Comparison of ENCODE assay signal across 27 cellular contexts in genomic region chr18:9410515-9410914, GRCh38.
"Had no signal": no experiment of that assay in that cellular context is flagged by ENCODE, and none has a peak within 500 bp of the region (broad histone marks: within the 10 kb centered on the region; RNA-seq: fewer than 3 reads in every experiment).

No MANE protein-coding gene starts in this region.

- DNase-seq: colonic mucosa; effector memory CD8-positive, alpha-beta T cell; erythroblast; esophagus squamous epithelium; foreskin melanocyte; glutamatergic neuron; heart right ventricle; hippocampal formation; left cardiac atrium; left lung; naive thymus-derived CD8-positive, alpha-beta T cell; nephron progenitor cell; nucleus accumbens; ovary; posterior cingulate gyrus; psoas muscle; right cardiac atrium; sigmoid colon; stimulated activated CD4-positive, alpha-beta T cell treated with anti-CD3 and anti-CD28 coated beads, Interleukin-2, amount 100 ng/mL, for 24 hours; stimulated activated CD4-positive, alpha-beta T cell treated with anti-CD3 and anti-CD28 coated beads, Interleukin-4, amount 100 ng/mL, for 24 hours; stimulated activated naive CD8-positive, alpha-beta T cell treated with anti-CD3 and anti-CD28 coated beads, Interleukin-15, Interleukin-2, amounts not matched to agents 100 U/mL and 50 U/mL, for 24 hours; substantia nigra; testis; tibial artery had no signal

- H3K27me3 Mint-ChIP-seq: dendritic cell treated with granulocyte-macrophage colony-stimulating factor and Interleukin-4, amounts not matched to agents 40 ng/mL and 50 ng/mL, for 4 days; stimulated activated memory B cell treated with anti-CD40 and anti-IgM and Interleukin-4, amounts not matched to agents 10 μg/mL and 1 μg/mL and 100 μg/mL, for 72 hours; type B pancreatic cell had no signal

- H3K4me3 Mint-ChIP-seq: dendritic cell treated with granulocyte-macrophage colony-stimulating factor and Interleukin-4, amounts not matched to agents 40 ng/mL and 50 ng/mL, for 4 days; effector memory CD8-positive, alpha-beta T cell; naive thymus-derived CD8-positive, alpha-beta T cell; nephron progenitor cell; stimulated activated memory B cell treated with anti-CD40 and anti-IgM and Interleukin-4, amounts not matched to agents 10 μg/mL and 1 μg/mL and 100 μg/mL, for 72 hours; type B pancreatic cell had no signal

- H3K4me3 ChIP-seq: colonic mucosa, esophagus squamous epithelium, heart right ventricle, left lung, ovary, psoas muscle, sigmoid colon, testis, tibial artery had no signal

- H3K4me1 Mint-ChIP-seq: stimulated activated memory B cell treated with anti-CD40 and anti-IgM and Interleukin-4, amounts not matched to agents 10 μg/mL and 1 μg/mL and 100 μg/mL, for 72 hours had no signal

- H3K4me1 ChIP-seq: colonic mucosa, heart right ventricle, left lung, psoas muscle, sigmoid colon, testis, tibial artery had no signal

- H3K27ac ChIP-seq: colonic mucosa, esophagus squamous epithelium, heart right ventricle, left lung, ovary, psoas muscle, sigmoid colon, testis, tibial artery had no signal

- H3K27me3 ChIP-seq: colonic mucosa, esophagus squamous epithelium, heart right ventricle, left lung, ovary, sigmoid colon, testis, tibial artery had no signal

- H3K36me3 Mint-ChIP-seq: stimulated activated memory B cell treated with anti-CD40 and anti-IgM and Interleukin-4, amounts not matched to agents 10 μg/mL and 1 μg/mL and 100 μg/mL, for 72 hours had no signal

- H3K36me3 ChIP-seq: colonic mucosa, esophagus squamous epithelium, heart right ventricle, left lung, ovary, sigmoid colon, tibial artery had no signal

- ATAC-seq: effector memory CD8-positive, alpha-beta T cell; heart right ventricle; left cardiac atrium; left lung; naive thymus-derived CD8-positive, alpha-beta T cell; psoas muscle; right cardiac atrium; stimulated activated memory B cell treated with anti-CD40 and anti-IgM and Interleukin-4, amounts not matched to agents 10 μg/mL and 1 μg/mL and 100 μg/mL, for 72 hours; stimulated activated naive CD8-positive, alpha-beta T cell treated with anti-CD3 and anti-CD28 coated beads, Interleukin-15, Interleukin-2, amounts not matched to agents 100 U/mL and 50 U/mL, for 24 hours had no signal

- H3K27ac Mint-ChIP-seq: dendritic cell treated with granulocyte-macrophage colony-stimulating factor and Interleukin-4, amounts not matched to agents 40 ng/mL and 50 ng/mL, for 4 days; effector memory CD8-positive, alpha-beta T cell; naive thymus-derived CD8-positive, alpha-beta T cell; nephron progenitor cell; stimulated activated memory B cell treated with anti-CD40 and anti-IgM and Interleukin-4, amounts not matched to agents 10 μg/mL and 1 μg/mL and 100 μg/mL, for 72 hours; type B pancreatic cell had no signal

- H3K9me3 Mint-ChIP-seq: effector memory CD8-positive, alpha-beta T cell; nephron progenitor cell had no signal
